In genomic region chr17:3474212-3474611, GRCh38 we compare ENCODE assay signal across 14 cellular contexts. TPM values are rescaled to one million over a fixed set of nuclear protein-coding genes. Genes with fewer than 3 reads are reported as not detected.
DNase-seq lines count a peak whose midpoint lies in the region; ATAC-seq and TF ChIP-seq lines count a peak whose summit lies in the region.
"Had no signal": no experiment of that assay in that cellular context is flagged by ENCODE, and none has a peak within 500 bp of the region (broad histone marks: within the 10 kb centered on the region; RNA-seq: fewer than 3 reads in every experiment).

No MANE protein-coding gene starts in this region.

- H3K4me1 ChIP-seq in body of pancreas (peaks cover 16% of the 10 kb centered on the region), neuronal stem cell (ENCODE audit: control insufficient read depth in 2 of 2, insufficient read depth in 1 of 2, low read depth in 1 of 2, low read length in 2 of 2) (no peaks in the 10 kb centered on the region), adrenal gland (replicated peaks in 1 of 2) (no peaks in the 10 kb centered on the region)

- H3K36me3 ChIP-seq in body of pancreas (replicated peaks in 1 of 2; ENCODE audit: insufficient read depth in 1 of 2, low read depth in 2 of 2) (no peaks in the 10 kb centered on the region), neuronal stem cell (replicated peaks in 1 of 2; ENCODE audit: control insufficient read depth in 2 of 2, insufficient read depth in 2 of 2, low read length in 2 of 2) (no peaks in the 10 kb centered on the region), adrenal gland (replicated peaks in 1 of 2) (no peaks in the 10 kb centered on the region)

- no peak overlapping the region for H2BK12ac ChIP-seq in neuronal stem cell (ENCODE audit: low read length)

- intact Hi-C loops in body of pancreas (cut with DNase I) (no loop called here), adrenal gland (cut with DNase I) (no loop called here)

- H3K79me1 ChIP-seq in neuronal stem cell (ENCODE audit: low read depth, low read length), result no peaks in the 10 kb centered on the region

- H3K27me3 ChIP-seq in body of pancreas, result no peaks in the 10 kb centered on the region
- H3K27me3 ChIP-seq in neuronal stem cell (ENCODE audit: control insufficient read depth in 3 of 3, insufficient read depth in 3 of 3, low read depth in 1 of 3, low read length in 3 of 3), result no peaks in the 10 kb centered on the region
- no peaks in the 10 kb centered on the region for H3K27me3 ChIP-seq in adrenal gland

- 3 to 7% methylated on average over 3 of the region's 3 CpGs for WGBS in body of pancreas, 2 donors
- no CpG with 5 or more reads among the region's 3 CpGs for WGBS in neuronal stem cell (ENCODE audit: extremely low coverage in 2 of 2, insufficient read length in 2 of 2, insufficient replicate concordance in 1 of 2), 2 donors
- WGBS in adrenal gland, 4 donors, result 35 to 51% (median 44%) methylated on average over 3 of the region's 3 CpGs

- TF ChIP-seq CTCF in body of pancreas (IDR thresholded peaks at IDR 0.05), result no peak
- no peak for TF ChIP-seq CTCF in adrenal gland (IDR thresholded peaks at IDR 0.05)

- no peak overlapping the region for H3K18ac ChIP-seq in neuronal stem cell (ENCODE audit: low read length)

- H4K8ac ChIP-seq in neuronal stem cell (ENCODE audit: low read depth, low read length), result no peak overlapping the region

- ATAC-seq in HG02938 (IDR thresholded peaks at IDR 0.05; ENCODE audit: unreplicated experiment) (peak; percentile 51), body of pancreas (peak; percentile 80), left lobe of liver (peak; percentile 78), GM19463 (IDR thresholded peaks at IDR 0.05; ENCODE audit: unreplicated experiment) (no peak)

- H3K9me3 ChIP-seq in body of pancreas (no peaks in the 10 kb centered on the region), neuronal stem cell (replicated peaks in 1 of 2; ENCODE audit: control insufficient read depth in 2 of 2, insufficient read depth in 1 of 2, low read depth in 1 of 2, low read length in 2 of 2) (peaks cover 0 to 2% of the 10 kb centered on the region in 2 donors), adrenal gland (replicated peaks in 1 of 3) (no peaks in the 10 kb centered on the region)

- H3K9ac ChIP-seq in neuronal stem cell (ENCODE audit: low read depth, low read length, poor library complexity), result no peak overlapping the region

- no peak overlapping the region for H2AFZ ChIP-seq in neuronal stem cell (ENCODE audit: low read length)

- TF ChIP-seq POLR2A in body of pancreas (IDR thresholded peaks at IDR 0.05) (no peak), adrenal gland (IDR thresholded peaks at IDR 0.05) (no peak)

- H3K4me3 ChIP-seq in body of pancreas (no peak overlapping the region), neuronal stem cell (ENCODE audit: low read length in 2 of 2) (no peak overlapping the region), adrenal gland (no peak overlapping the region)

- H3K4me2 ChIP-seq in neuronal stem cell (ENCODE audit: insufficient read depth, low read length, poor library complexity, severe bottlenecking), result no peak overlapping the region

- H2BK15ac ChIP-seq in neuronal stem cell (ENCODE audit: low read length), result no peak overlapping the region

- no peak overlapping the region for H3K14ac ChIP-seq in neuronal stem cell (ENCODE audit: low read length)

- H3K27ac ChIP-seq in body of pancreas, result peak overlapping the region in 3 of 4 donors; percentile 3 to 36 (median 27)
- H3K27ac ChIP-seq in substantia nigra (ENCODE audit: low read depth, low read length, poor library complexity, severe bottlenecking), result peak overlapping the region; percentile 84
- H3K27ac ChIP-seq in neuronal stem cell (replicated peaks; ENCODE audit: low read length), result no peak overlapping the region
- H3K27ac ChIP-seq in adrenal gland, result no peak overlapping the region

- no peak overlapping the region for H4K91ac ChIP-seq in neuronal stem cell (ENCODE audit: low read depth, low read length, poor library complexity)

- H3K23ac ChIP-seq in neuronal stem cell (ENCODE audit: low read depth, low read length, poor library complexity), result no peak overlapping the region

- DNase-seq in body of pancreas, result no peak
- DNase-seq in left lobe of liver (ENCODE audit: low spot score), result no peak
- DNase-seq in substantia nigra (lab: John Stamatoyannopoulos, UW), result no peak
- DNase-seq in neuronal stem cell (ENCODE audit: low spot score), result no peak
- DNase-seq in NAMALWA (ENCODE audit: low spot score), result no peak
- no peak for DNase-seq in adrenal gland
- DNase-seq: activated CD4-positive, alpha-beta T cell treated with anti-CD3 and anti-CD28 coated beads for 48 hours; activated gamma-delta T cell; COR-L47; NCI-H2029 treated with DMSO at 0.1 percent for 48 hours; stimulated activated naive CD4-positive, alpha-beta T cell had no signal

- no peak overlapping the region for H2BK120ac ChIP-seq in neuronal stem cell (ENCODE audit: low read depth, low read length)

- no peak overlapping the region for H3K4ac ChIP-seq in neuronal stem cell (ENCODE audit: low read length)

- no peak overlapping the region for H2AK5ac ChIP-seq in neuronal stem cell (ENCODE audit: low read depth, low read length)

- no peak overlapping the region for H2BK5ac ChIP-seq in neuronal stem cell (ENCODE audit: low read length)

RNA-seq across cellular contexts. Expression of gene ASPA, which starts 1.6 kb away (rescaled TPM):
- total RNA-seq in body of pancreas (under 1 TPM; 0.66 to 0.78 TPM), left lobe of liver (5.1 TPM), adrenal gland (10 to 100 TPM in 1 of 8 donors, 1 to 10 TPM in 7; 2.2 to 10.1 (median 3.2) TPM)
- not detected for polyA plus RNA-seq in neuronal stem cell (2013, experiment 1 of 2)
- not detected for polyA plus RNA-seq in neuronal stem cell (2013, experiment 2 of 2)
- polyA plus RNA-seq in adrenal gland, result 1 to 10 TPM; 2.6 to 5.7 (median 5.5) TPM

RNA-seq across cellular contexts. Expression of gene SPATA22, which starts 2.6 kb away (rescaled TPM):
- total RNA-seq in body of pancreas (not detected), left lobe of liver (not detected), adrenal gland (1 to 10 TPM in 4 of 8 donors, not detected in 4; 1.1 to 3.8 (median 1.6) TPM)
- 0.15 TPM for polyA plus RNA-seq in neuronal stem cell (2013, experiment 1 of 2)
- polyA plus RNA-seq in neuronal stem cell (2013, experiment 2 of 2), result 0.39 TPM
- under 1 TPM; 0.13 to 0.88 (median 0.54) TPM for polyA plus RNA-seq in adrenal gland
- total RNA-seq: myocyte had no signal

RNA-seq across cellular contexts. Expression of gene OR1E2, which starts 40.6 kb away (rescaled TPM):
- total RNA-seq in body of pancreas (not detected), left lobe of liver (not detected), adrenal gland (not detected)
- not detected for polyA plus RNA-seq in neuronal stem cell (2013, experiment 1 of 2)
- not detected for polyA plus RNA-seq in neuronal stem cell (2013, experiment 2 of 2)
- polyA plus RNA-seq in adrenal gland, result not detected
- total RNA-seq: myocyte had no signal

Comparison
In these comparisons a context has a peak if more than half of its experiments do, and no peak if none do; other contexts are left out.
1. H3K27ac ChIP-seq: peak in body of pancreas (3 of 4) and substantia nigra (single experiment); none in neuronal stem cell (single experiment) and adrenal gland (0 of 5).